2 cellular contexts compared by ENCODE assay signal in the genomic region with DNA sequence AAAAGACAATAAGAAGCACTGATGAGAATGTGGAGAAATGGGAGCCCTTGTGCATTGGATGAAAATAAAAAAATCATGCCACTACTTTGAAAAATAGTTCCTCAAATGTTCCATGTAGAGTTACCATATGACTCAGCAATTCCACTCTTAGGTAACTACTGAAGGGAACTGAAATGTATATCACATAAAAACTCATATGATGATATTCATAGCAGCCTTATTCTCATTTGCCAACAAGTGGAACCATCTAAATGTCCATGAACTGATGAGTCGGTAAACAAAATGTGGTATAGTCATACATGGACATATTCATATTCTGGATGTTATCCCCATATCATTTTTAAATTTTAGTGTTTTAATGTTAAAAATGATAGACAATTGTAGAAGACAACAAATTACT.
TF ChIP-seq lines count a peak whose summit lies in the region.

No MANE protein-coding gene starts in this region.

TF ChIP-seq in GM12891, 5 proteins besides CTCF, POLR2A, EP300 and RAD21:
- TF ChIP-seq POLR2AphosphoS5 (IDR thresholded peaks at IDR 0.05; ENCODE audit: low read depth, low read length), result no peak
- TF ChIP-seq SPI1 (IDR thresholded peaks at IDR 0.05; ENCODE audit: low read depth, low read length), result peak; percentile 19; the same call in 1 of the 2 replicates

TF ChIP-seq in K562, 482 proteins besides CTCF, POLR2A, EP300 and RAD21:
- TF ChIP-seq ZNF592 (IDR thresholded peaks at IDR 0.05), result no peak
- peak; percentile 87 for TF ChIP-seq C11orf30 (IDR thresholded peaks at IDR 0.05; ENCODE audit: low read depth)
- peak; percentile 78 for TF ChIP-seq MAFK (IDR thresholded peaks at IDR 0.05; ENCODE audit: low read length)
- TF ChIP-seq MAZ (CRISPR knock-in tag; conservative IDR thresholded peaks at IDR 0.05 in 1 of 2, IDR thresholded peaks at IDR 0.05 in 1 of 2), result no peak
- no peak for TF ChIP-seq ESRRB (CRISPR knock-in tag; IDR thresholded peaks at IDR 0.05; ENCODE audit: borderline replicate concordance)
- no peak for TF ChIP-seq ETV1 (tag; conservative IDR thresholded peaks at IDR 0.05; ENCODE audit: low read depth)
- TF ChIP-seq MAFG (tag; conservative IDR thresholded peaks at IDR 0.05), result peak; percentile 94
- peak; percentile 73; the same call in 1 of the 2 replicates for TF ChIP-seq BACH1 (tag; IDR thresholded peaks at IDR 0.05)
- TF ChIP-seq NR2F6 (CRISPR knock-in tag; IDR thresholded peaks at IDR 0.05), result no peak
- TF ChIP-seq ZNF316 (IDR thresholded peaks at IDR 0.05), result peak; percentile 91
- TF ChIP-seq MED1 (CRISPR knock-in tag; IDR thresholded peaks at IDR 0.05; ENCODE audit: borderline replicate concordance), result no peak
- TF ChIP-seq, protein P1, sequence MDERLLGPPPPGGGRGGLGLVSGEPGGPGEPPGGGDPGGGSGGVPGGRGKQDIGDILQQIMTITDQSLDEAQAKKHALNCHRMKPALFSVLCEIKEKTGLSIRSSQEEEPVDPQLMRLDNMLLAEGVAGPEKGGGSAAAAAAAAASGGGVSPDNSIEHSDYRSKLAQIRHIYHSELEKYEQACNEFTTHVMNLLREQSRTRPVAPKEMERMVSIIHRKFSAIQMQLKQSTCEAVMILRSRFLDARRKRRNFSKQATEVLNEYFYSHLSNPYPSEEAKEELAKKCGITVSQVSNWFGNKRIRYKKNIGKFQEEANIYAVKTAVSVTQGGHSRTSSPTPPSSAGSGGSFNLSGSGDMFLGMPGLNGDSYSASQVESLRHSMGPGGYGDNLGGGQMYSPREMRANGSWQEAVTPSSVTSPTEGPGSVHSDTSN (CRISPR knock-in tag; IDR thresholded peaks at IDR 0.05; ENCODE audit: low read depth), result no peak
- TF ChIP-seq, protein P1 (tag; conservative IDR thresholded peaks at IDR 0.05; ENCODE audit: low read depth), result no peak
- peak; percentile 87 for TF ChIP-seq NFE2L1 (tag; IDR thresholded peaks at IDR 0.05; ENCODE audit: borderline replicate concordance, low read depth)
- TF ChIP-seq RBBP5 (IDR thresholded peaks at IDR 0.05; ENCODE audit: borderline replicate concordance, insufficient read depth, low read length, poor library complexity, severe bottlenecking), result no peak
- TF ChIP-seq SFPQ (IDR thresholded peaks at IDR 0.05; ENCODE audit: low read depth, low read length), result no peak
- TF ChIP-seq NFE2 (IDR thresholded peaks at IDR 0.05; ENCODE audit: low read depth), result peak; percentile 91
- TF ChIP-seq HMGN3 (IDR thresholded peaks at IDR 0.05; ENCODE audit: borderline replicate concordance, extremely low read depth, insufficient read length, low read depth, low read length), result no peak
- TF ChIP-seq HES1 (IDR thresholded peaks at IDR 0.05; ENCODE audit: low read depth), result no peak
- no peak for TF ChIP-seq NFIC (IDR thresholded peaks at IDR 0.05)
- TF ChIP-seq, protein P2, sequence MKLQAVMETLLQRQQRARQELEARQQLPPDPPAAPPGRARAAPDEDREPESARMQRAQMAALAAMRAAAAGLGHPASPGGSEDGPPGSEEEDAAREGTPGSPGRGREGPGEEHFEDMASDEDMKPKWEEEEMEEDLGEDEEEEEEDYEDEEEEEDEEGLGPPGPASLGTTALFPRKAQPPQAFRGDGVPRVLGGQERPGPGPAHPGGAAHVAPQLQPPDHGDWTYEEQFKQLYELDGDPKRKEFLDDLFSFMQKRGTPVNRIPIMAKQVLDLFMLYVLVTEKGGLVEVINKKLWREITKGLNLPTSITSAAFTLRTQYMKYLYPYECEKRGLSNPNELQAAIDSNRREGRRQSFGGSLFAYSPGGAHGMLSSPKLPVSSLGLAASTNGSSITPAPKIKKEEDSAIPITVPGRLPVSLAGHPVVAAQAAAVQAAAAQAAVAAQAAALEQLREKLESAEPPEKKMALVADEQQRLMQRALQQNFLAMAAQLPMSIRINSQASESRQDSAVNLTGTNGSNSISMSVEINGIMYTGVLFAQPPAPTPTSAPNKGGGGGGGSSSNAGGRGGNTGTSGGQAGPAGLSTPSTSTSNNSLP (IDR thresholded peaks at IDR 0.05; ENCODE audit: borderline replicate concordance, low read depth, low read length), result no peak
- peak; percentile 85 for TF ChIP-seq MAFF (IDR thresholded peaks at IDR 0.05; ENCODE audit: low read length)
- TF ChIP-seq ZNF561 (CRISPR knock-in tag; conservative IDR thresholded peaks at IDR 0.05), result no peak
- TF ChIP-seq ARID4B (CRISPR knock-in tag; IDR thresholded peaks at IDR 0.05), result no peak
- TF ChIP-seq HMG20A (CRISPR knock-in tag; conservative IDR thresholded peaks at IDR 0.05), result no peak
- TF ChIP-seq POLR2AphosphoS2 (IDR thresholded peaks at IDR 0.05; ENCODE audit: low read length), result no peak
- TF ChIP-seq, protein P3, sequence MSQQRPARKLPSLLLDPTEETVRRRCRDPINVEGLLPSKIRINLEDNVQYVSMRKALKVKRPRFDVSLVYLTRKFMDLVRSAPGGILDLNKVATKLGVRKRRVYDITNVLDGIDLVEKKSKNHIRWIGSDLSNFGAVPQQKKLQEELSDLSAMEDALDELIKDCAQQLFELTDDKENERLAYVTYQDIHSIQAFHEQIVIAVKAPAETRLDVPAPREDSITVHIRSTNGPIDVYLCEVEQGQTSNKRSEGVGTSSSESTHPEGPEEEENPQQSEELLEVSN (IDR thresholded peaks at IDR 0.05; ENCODE audit: borderline replicate concordance in 1 of 2, extremely low read depth in 1 of 2, insufficient read depth in 1 of 2, insufficient read length in 1 of 2, low read depth in 1 of 2, low read length in 1 of 2, poor library complexity in 1 of 2, severe bottlenecking in 1 of 2), result no peak
- TF ChIP-seq ZNF583 (CRISPR knock-in tag; IDR thresholded peaks at IDR 0.05), result no peak
- TF ChIP-seq NRF1 (conservative IDR thresholded peaks at IDR 0.05 in 1 of 2, IDR thresholded peaks at IDR 0.05 in 1 of 2), result no peak
TF ChIP-seq in K562: peak in this region for 8.
